In the genomic region with DNA sequence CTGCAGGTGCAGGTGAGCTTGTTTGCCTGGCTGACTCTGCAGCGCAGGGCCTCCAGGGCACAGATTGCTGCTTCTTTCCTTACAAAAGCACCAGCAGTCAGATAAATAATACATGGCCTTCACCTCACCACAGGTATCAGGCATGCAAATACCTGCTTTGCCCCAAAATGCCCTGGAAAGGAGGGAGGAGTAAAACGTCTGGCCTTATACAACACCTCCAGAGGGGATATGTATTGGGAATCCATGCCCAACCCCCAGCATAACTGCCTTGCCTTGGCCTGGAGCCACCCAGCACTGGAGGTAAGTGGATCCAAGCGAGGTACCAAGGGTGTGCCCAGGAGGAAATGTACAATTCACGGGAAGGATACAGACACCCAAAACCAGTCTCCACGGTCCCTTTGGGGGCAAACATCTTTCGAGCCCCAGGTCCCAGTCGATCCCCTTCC, we compare ENCODE assay signal across 8 cellular contexts. TPM values are rescaled to one million over a fixed set of nuclear protein-coding genes. Genes with fewer than 3 reads are reported as not detected.
DNase-seq lines count a peak whose midpoint lies in the region; ATAC-seq, FAIRE-seq and TF ChIP-seq lines count a peak whose summit lies in the region.

No MANE protein-coding gene starts in this region.

- no peak for TF ChIP-seq CTCF in GM12864 (IDR thresholded peaks at IDR 0.05; ENCODE audit: low read depth, low read length, missing control alignments)
- no peak for TF ChIP-seq CTCF in GM12878 (IDR thresholded peaks at IDR 0.05 in 2 of 3, conservative IDR thresholded peaks at IDR 0.05 in 1 of 3; ENCODE audit: control insufficient read depth in 2 of 3, extremely low read depth in 1 of 3, insufficient read depth in 1 of 3, low read depth in 3 of 3, low read length in 3 of 3)

- no peaks in the 10 kb centered on the region for H3K27me3 ChIP-seq in GM12878 (replicated peaks in 1 of 2; ENCODE audit: control insufficient read depth in 2 of 2, insufficient read depth in 2 of 2, low read length in 1 of 2)

- peak; percentile 17 for ATAC-seq in GM12878
- ATAC-seq in HG03439 (IDR thresholded peaks at IDR 0.05; ENCODE audit: unreplicated experiment): no peak
- ATAC-seq in GM19351 (IDR thresholded peaks at IDR 0.05; ENCODE audit: unreplicated experiment): no peak
- ATAC-seq in HG03045 (IDR thresholded peaks at IDR 0.05; ENCODE audit: unreplicated experiment): no peak

- H3K4me3 ChIP-seq in GM12864 (ENCODE audit: low read depth, low read length): peak overlapping the region; percentile 65
- H3K4me3 ChIP-seq in GM12878: peak overlapping the region; percentile 90

- no peak overlapping the region; the same call in 1 of the 2 replicates for H2AFZ ChIP-seq in GM12878 (ENCODE audit: control insufficient read depth, low read depth, low read length)

- no TSS peak for BruUV-seq in GM12878 (replicated peaks; lab: Mats Ljungman, UMichigan)

- DNase-seq in GM12864 (ENCODE audit: low read depth) (no peak), NCI-H1105 (lab: John Stamatoyannopoulos, UW) (peak; percentile 68), GM12878 (ENCODE audit: low read depth, low spot score) (no peak), kidney tubule cell (ENCODE audit: low spot score) (peak; percentile 40)

- RAD21 ChIA-PET in GM12878 (lab: Charles Lee; ENCODE audit: unreplicated experiment): interaction anchor here (1.0 kb wide), 1 partner anchor 11 kb away, joined by 3 read pairs; no protein-coding TSS in a partner anchor

- H3K79me2 ChIP-seq in GM12878 (ENCODE audit: control insufficient read depth, insufficient read depth, low read length): peaks cover 12% of the 10 kb centered on the region

- H3K36me3 ChIP-seq in GM12878 (ENCODE audit: control insufficient read depth in 2 of 2, insufficient read depth in 2 of 2, low read length in 1 of 2): no peaks in the 10 kb centered on the region; a peak in 1 of 4 replicates

- CTCF ChIA-PET in GM12878 (lab: Yijun Ruan, JAX): interaction anchor here (1.0 to 4.2 kb wide), 2 partner anchors 11 to 18 kb away, joined by 3 to 26 read pairs; no protein-coding TSS in a partner anchor

- peak overlapping the region; percentile 99 for H3K4me2 ChIP-seq in GM12878 (ENCODE audit: control insufficient read depth, insufficient read depth)

- TF ChIP-seq EP300 in GM12878 (IDR thresholded peaks at IDR 0.05; ENCODE audit: borderline replicate concordance in 1 of 2, control insufficient read depth in 1 of 2, low read depth in 2 of 2, low read length in 2 of 2): no peak

- SMC1A ChIA-PET in GM12878 (lab: Charles Lee; ENCODE audit: uncharacterized antibody, unreplicated experiment): interaction anchor here (1.1 kb wide), 1 partner anchor 34 kb away, joined by 3 read pairs; no protein-coding TSS in a partner anchor

- WGBS in GM12878 (ENCODE audit: insufficient coverage, insufficient replicate concordance, low lambda C conversion rate, missing lambda C conversion rate): 4% methylated on average over 7 of the region's 7 CpGs

- TF ChIP-seq POLR2A in GM12878 (IDR thresholded peaks at IDR 0.05; ENCODE audit: low read depth, low read length): no peak

- FAIRE-seq in GM12878 (lab: Jason Lieb, UNC): no peak

- H3K9me3 ChIP-seq in GM12878 (replicated peaks; ENCODE audit: control insufficient read depth, insufficient read depth, low read length): no peaks in the 10 kb centered on the region

- intact Hi-C loops in GM12878 (cut with micrococcal nuclease; ENCODE audit: unreplicated experiment): no loop called here

- no peak for TF ChIP-seq RAD21 in GM12878 (IDR thresholded peaks at IDR 0.05; ENCODE audit: insufficient read depth, low read depth, low read length)

- peak overlapping the region; percentile 88 for H3K9ac ChIP-seq in GM12878 (ENCODE audit: control insufficient read depth, insufficient read depth, low read length)

- POLR2A ChIA-PET in GM12878 (lab: Charles Lee): no interaction called here

- in situ Hi-C loops in GM12878 (cut with MboI): no loop called here

- H3K4me1 ChIP-seq in GM12878 (ENCODE audit: control insufficient read depth, insufficient read depth, low read length): peaks cover 25% of the 10 kb centered on the region

- H3K27ac ChIP-seq in GM12878 (ENCODE audit: control insufficient read depth, insufficient read depth) (no peak overlapping the region), temporal lobe (ENCODE audit: low read depth, low read length) (peak overlapping the region; percentile 99)

- no peaks in the 10 kb centered on the region for H4K20me1 ChIP-seq in GM12878 (ENCODE audit: control insufficient read depth, insufficient read depth)

TF ChIP-seq in GM12878, 131 proteins besides CTCF, POLR2A, EP300 and RAD21:
- TF ChIP-seq, protein P1, sequence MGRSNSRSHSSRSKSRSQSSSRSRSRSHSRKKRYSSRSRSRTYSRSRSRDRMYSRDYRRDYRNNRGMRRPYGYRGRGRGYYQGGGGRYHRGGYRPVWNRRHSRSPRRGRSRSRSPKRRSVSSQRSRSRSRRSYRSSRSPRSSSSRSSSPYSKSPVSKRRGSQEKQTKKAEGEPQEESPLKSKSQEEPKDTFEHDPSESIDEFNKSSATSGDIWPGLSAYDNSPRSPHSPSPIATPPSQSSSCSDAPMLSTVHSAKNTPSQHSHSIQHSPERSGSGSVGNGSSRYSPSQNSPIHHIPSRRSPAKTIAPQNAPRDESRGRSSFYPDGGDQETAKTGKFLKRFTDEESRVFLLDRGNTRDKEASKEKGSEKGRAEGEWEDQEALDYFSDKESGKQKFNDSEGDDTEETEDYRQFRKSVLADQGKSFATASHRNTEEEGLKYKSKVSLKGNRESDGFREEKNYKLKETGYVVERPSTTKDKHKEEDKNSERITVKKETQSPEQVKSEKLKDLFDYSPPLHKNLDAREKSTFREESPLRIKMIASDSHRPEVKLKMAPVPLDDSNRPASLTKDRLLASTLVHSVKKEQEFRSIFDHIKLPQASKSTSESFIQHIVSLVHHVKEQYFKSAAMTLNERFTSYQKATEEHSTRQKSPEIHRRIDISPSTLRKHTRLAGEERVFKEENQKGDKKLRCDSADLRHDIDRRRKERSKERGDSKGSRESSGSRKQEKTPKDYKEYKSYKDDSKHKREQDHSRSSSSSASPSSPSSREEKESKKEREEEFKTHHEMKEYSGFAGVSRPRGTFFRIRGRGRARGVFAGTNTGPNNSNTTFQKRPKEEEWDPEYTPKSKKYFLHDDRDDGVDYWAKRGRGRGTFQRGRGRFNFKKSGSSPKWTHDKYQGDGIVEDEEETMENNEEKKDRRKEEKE (IDR thresholded peaks at IDR 0.05): no peak

RNA-seq across cellular contexts. Expression of a gene that starts 0.9 kb away (rescaled TPM):
- total RNA-seq in GM12878 (2013; cell fraction: nucleolus; rRNA removed): 13.7 and 14.0 TPM in 2 replicates
- total RNA-seq in GM12878 (2014; rRNA removed): 4.7 and 5.8 TPM in 2 replicates
- total RNA-seq in GM12878 (2014; rRNA removed; fragmentation: Illumina TruSeq; extraction: Trizol): 4.2 and 5.0 TPM in 2 replicates
- total RNA-seq in GM12878 (2021): 19.5 and 22.4 TPM in 2 replicates
- 4.2 TPM for polyA plus RNA-seq in GM12878 (2011; ENCODE audit: low read depth)
- polyA plus RNA-seq in GM12878 (2011; rRNA removed): 2.0 and 3.6 TPM in 2 replicates
- 4.5 and 5.4 TPM in 2 replicates for polyA plus RNA-seq in GM12878 (2011; cell fraction: cytosol; rRNA removed)
- polyA plus RNA-seq in GM12878 (2011; cell fraction: nucleus; rRNA removed): 9.4 and 12.5 TPM in 2 replicates
- polyA plus RNA-seq in GM12878 (2012): 10.0 and 10.7 TPM in 2 replicates
- polyA plus RNA-seq in GM12878 (2014; fragmentation: Illumina TruSeq; extraction: Trizol): 9.8 and 10.0 TPM in 2 replicates
- polyA plus RNA-seq in GM12878 (2014; fragmentation: Nextera tagmentation; extraction: Ambion mirVana): 1 to 10 TPM in 1 of 2 experiments, under 1 TPM in 1; 0.56 to 1.0 TPM
- 14.7 and 15.7 TPM in 2 replicates for polyA plus RNA-seq in GM12878 (2014; rRNA removed)
- polyA plus RNA-seq in GM12878 (2016; fragmentation: Nextera tagmentation; extraction: Ambion mirVana): 10 to 100 TPM; 16.1 to 17.1 TPM
- 5.0 and 5.3 TPM in 2 replicates for polyA minus RNA-seq in GM12878 (2011; rRNA and poly(A)+ RNA removed)
- 3.6 and 4.7 TPM in 2 replicates for polyA minus RNA-seq in GM12878 (2011; cell fraction: cytosol; rRNA and poly(A)+ RNA removed)
- polyA minus RNA-seq in GM12878 (2011; cell fraction: nucleus; rRNA and poly(A)+ RNA removed): 2.9 and 4.6 TPM in 2 replicates
- total RNA-seq in temporal lobe: 9.3 TPM

RNA-seq across cellular contexts. Expression of a gene that starts 45.3 kb away (rescaled TPM):
- total RNA-seq in GM12878 (2013; cell fraction: nucleolus; rRNA removed): 185 TPM in 2 replicates
- total RNA-seq in GM12878 (2014; rRNA removed): 78.7 and 88.5 TPM in 2 replicates
- 48.3 and 51.6 TPM in 2 replicates for total RNA-seq in GM12878 (2014; rRNA removed; fragmentation: Illumina TruSeq; extraction: Trizol)
- total RNA-seq in GM12878 (2021): 89.9 and 98.8 TPM in 2 replicates
- 28.7 TPM for polyA plus RNA-seq in GM12878 (2011; ENCODE audit: low read depth)
- 47.6 and 79.5 TPM in 2 replicates for polyA plus RNA-seq in GM12878 (2011; rRNA removed)
- 90.3 and 119 TPM in 2 replicates for polyA plus RNA-seq in GM12878 (2011; cell fraction: cytosol; rRNA removed)
- 145 and 172 TPM in 2 replicates for polyA plus RNA-seq in GM12878 (2011; cell fraction: nucleus; rRNA removed)
- polyA plus RNA-seq in GM12878 (2012): 56.9 and 63.0 TPM in 2 replicates
- 52.4 and 78.3 TPM in 2 replicates for polyA plus RNA-seq in GM12878 (2014; fragmentation: Illumina TruSeq; extraction: Trizol)
- polyA plus RNA-seq in GM12878 (2014; fragmentation: Nextera tagmentation; extraction: Ambion mirVana): 10 to 100 TPM in 1 of 2 experiments, 1 to 10 TPM in 1; 5.9 to 12.6 TPM
- 103 and 107 TPM in 2 replicates for polyA plus RNA-seq in GM12878 (2014; rRNA removed)
- polyA plus RNA-seq in GM12878 (2016; fragmentation: Nextera tagmentation; extraction: Ambion mirVana): 10 to 100 TPM; 17.3 to 18.5 TPM
- polyA minus RNA-seq in GM12878 (2011; rRNA and poly(A)+ RNA removed): 56.9 and 94.5 TPM in 2 replicates
- polyA minus RNA-seq in GM12878 (2011; cell fraction: cytosol; rRNA and poly(A)+ RNA removed): 34.5 and 38.5 TPM in 2 replicates
- 28.9 and 42.1 TPM in 2 replicates for polyA minus RNA-seq in GM12878 (2011; cell fraction: nucleus; rRNA and poly(A)+ RNA removed)
- 134 TPM for total RNA-seq in temporal lobe

Comparison
In these comparisons a context has a peak if more than half of its experiments do, and no peak if none do; other contexts are left out.
1. DNase-seq: peak in NCI-H1105 (single experiment) and kidney tubule cell (single experiment); none in GM12864 (single experiment) and GM12878 (single experiment).